20 cellular contexts compared by ENCODE assay signal in genomic region chr17:9052921-9053320, GRCh38. TPM values are rescaled to one million over a fixed set of nuclear protein-coding genes. Genes with fewer than 3 reads are reported as not detected.
DNase-seq lines count a peak whose midpoint lies in the region; ATAC-seq and TF ChIP-seq lines count a peak whose summit lies in the region.
"Had no signal": no experiment of that assay in that cellular context is flagged by ENCODE, and none has a peak within 500 bp of the region (broad histone marks: within the 10 kb centered on the region; RNA-seq: fewer than 3 reads in every experiment).

No MANE protein-coding gene starts in this region.

- H3K36me3 ChIP-seq in right atrium auricular region: no peaks in the 10 kb centered on the region
- no peaks in the 10 kb centered on the region for H3K36me3 ChIP-seq in colonic mucosa
- no peaks in the 10 kb centered on the region for H3K36me3 ChIP-seq in mucosa of descending colon (ENCODE audit: low read depth)
- H3K36me3 ChIP-seq: BLaER1 had no signal

- no peaks in the 10 kb centered on the region for H3K27me3 ChIP-seq in right atrium auricular region
- H3K27me3 ChIP-seq in colonic mucosa: no peaks in the 10 kb centered on the region
- H3K27me3 ChIP-seq: BLaER1 had no signal

- H3K4me3 ChIP-seq in right atrium auricular region (no peak overlapping the region), colonic mucosa (no peak overlapping the region), mucosa of descending colon (no peak overlapping the region)
- H3K4me3 ChIP-seq: BLaER1 had no signal

- no peak overlapping the region for H3K9ac ChIP-seq in colonic mucosa (ENCODE audit: low read depth in 2 of 2, low read length in 2 of 2)
- H3K9ac ChIP-seq: BLaER1 had no signal

- ATAC-seq in left cardiac atrium (no peak), mucosa of descending colon (peak; percentile 16)
- ATAC-seq in activated CD4-positive, CD25-positive, alpha-beta regulatory T cell treated with anti-CD3 and anti-CD28 coated beads, Interleukin-2, amount 50 U/mL, for 24 hours: no peak
- ATAC-seq: CD8-positive, alpha-beta T cell; HCT116; Right ventricle myocardium inferior had no signal

- TF ChIP-seq CTCF in right atrium auricular region (IDR thresholded peaks at IDR 0.05) (no peak), colonic mucosa (IDR thresholded peaks at IDR 0.05) (no peak), mucosa of descending colon (IDR thresholded peaks at IDR 0.05) (no peak)

- peaks cover 0 to 6% of the 10 kb centered on the region in 2 donors for H3K9me3 ChIP-seq in right atrium auricular region
- H3K9me3 ChIP-seq in colonic mucosa: no peaks in the 10 kb centered on the region
- peaks cover 6% of the 10 kb centered on the region for H3K9me3 ChIP-seq in mucosa of descending colon

- no peak overlapping the region for H3K27ac ChIP-seq in right atrium auricular region
- no peak overlapping the region for H3K27ac ChIP-seq in colonic mucosa
- H3K27ac ChIP-seq: BLaER1 had no signal

- intact Hi-C loops in left cardiac atrium (cut with DNase I) (no loop called here), colonic mucosa (cut with DNase I) (no loop called here), mucosa of descending colon (cut with DNase I, micrococcal nuclease) (no loop called here)

- H3K4me1 ChIP-seq in right atrium auricular region (peaks cover 0 to 16% of the 10 kb centered on the region in 2 donors), colonic mucosa (no peaks in the 10 kb centered on the region), mucosa of descending colon (ENCODE audit: low read depth) (no peaks in the 10 kb centered on the region)
- H3K4me1 ChIP-seq: BLaER1 had no signal

- DNase-seq in right atrium auricular region (ENCODE audit: low spot score) (peak; percentile 28), left cardiac atrium (no peak), colonic mucosa (peak; percentile 31), mucosa of descending colon (peak in 1 of 3 donors; percentile 41), SIG-M5 (lab: John Stamatoyannopoulos, UW) (no peak), inferior parietal cortex (ENCODE audit: extremely low spot score) (no peak), medulla oblongata (ENCODE audit: extremely low spot score) (no peak)
- DNase-seq: CD8-positive, alpha-beta T cell; DMS79; KG1; NCI-H1092; NCI-H146; NCI-H2081; NCI-H510A; NCI-H82 had no signal

RNA-seq across cellular contexts. Expression of gene NTN1, which starts 31.6 kb away (rescaled TPM):
- total RNA-seq in right atrium auricular region (100 to 1,000 TPM; 142 to 163 TPM), left cardiac atrium (100 to 1,000 TPM in 1 of 2 donors, 10 to 100 TPM in 1; 99.9 to 167 TPM), colonic mucosa (1 to 10 TPM; 2.1 to 5.5 TPM), mucosa of descending colon (10 to 100 TPM in 1 of 3 donors, 1 to 10 TPM in 2; 3.7 to 61.8 (median 4.0) TPM)
- total RNA-seq: G401 had no signal

Comparison
In these comparisons a context has a peak if more than half of its experiments do, and no peak if none do; other contexts are left out.
1. DNase-seq: peak in right atrium auricular region (single experiment) and colonic mucosa (single experiment); none in left cardiac atrium (single experiment), SIG-M5 (single experiment), inferior parietal cortex (single experiment) and medulla oblongata (single experiment).